32 cellular contexts compared by ENCODE assay signal in genomic region chr2:191627518-191627917, GRCh38.
"Had no signal": no experiment of that assay in that cellular context is flagged by ENCODE, and none has a peak within 500 bp of the region (broad histone marks: within the 10 kb centered on the region; RNA-seq: fewer than 3 reads in every experiment).

No MANE protein-coding gene starts in this region.

- H3K27ac Mint-ChIP-seq: activated B cell treated with CpG ODN at 0.5 μM for 24 hours; activated CD8-positive, alpha-beta T cell treated with anti-CD3 and anti-CD28 coated beads for 36 hours; activated naive CD4-positive, alpha-beta T cell treated with anti-CD3 and anti-CD28 coated beads, Interleukin-2, amount 50 U/mL, for 24 hours; activated naive CD8-positive, alpha-beta T cell treated with anti-CD3 and anti-CD28 coated beads for 36 hours; activated naive CD8-positive, alpha-beta T cell treated with anti-CD3 and anti-CD28 coated beads, Interleukin-2, amount 50 U/mL, for 24 hours; activated T-helper 2 cell treated with anti-CD3 and anti-CD28 coated beads, Interferon-gamma antibody, Interleukin-2, Interleukin-4, amounts not matched to agents 10 μg/mL and 5 μg/mL and 100 μg/mL, durations not matched to agents 14 hours and 24 hours and 36 hours; effector memory CD8-positive, alpha-beta T cell; T-helper 1 cell treated with Interleukin-12 subunit alpha and Interleukin-12 subunit beta and Interleukin-4 antibody, amounts not matched to agents 30 μg/mL and 1 μg/mL, for 36 hours; T-helper 2 cell treated with Interferon-gamma antibody and Interleukin-4, amounts not matched to agents 5 μg/mL and 100 μg/mL, for 36 hours had no signal

- H3K9me3 ChIP-seq: adrenal gland, body of pancreas, esophagus muscularis mucosa, gastrocnemius medialis, heart left ventricle had no signal

- H3K4me3 Mint-ChIP-seq: activated B cell treated with CpG ODN at 0.5 μM for 24 hours; activated CD8-positive, alpha-beta T cell treated with anti-CD3 and anti-CD28 coated beads for 36 hours; activated naive CD4-positive, alpha-beta T cell treated with anti-CD3 and anti-CD28 coated beads for 36 hours; activated naive CD4-positive, alpha-beta T cell treated with anti-CD3 and anti-CD28 coated beads, Interleukin-2, amount 50 U/mL, for 24 hours; activated naive CD8-positive, alpha-beta T cell treated with anti-CD3 and anti-CD28 coated beads for 36 hours; activated naive CD8-positive, alpha-beta T cell treated with anti-CD3 and anti-CD28 coated beads, Interleukin-2, amount 50 U/mL, for 24 hours; activated T-cell treated with anti-CD3 and anti-CD28 coated beads, Interleukin-2, amount 50 U/mL, for 4 hours; effector memory CD8-positive, alpha-beta T cell; T-helper 1 cell treated with Interleukin-12 subunit alpha and Interleukin-12 subunit beta and Interleukin-4 antibody, amounts not matched to agents 30 μg/mL and 1 μg/mL, for 36 hours; T-helper 2 cell treated with Interferon-gamma antibody and Interleukin-4, amounts not matched to agents 5 μg/mL and 100 μg/mL, for 36 hours had no signal

- H3K27me3 Mint-ChIP-seq: activated B cell treated with CpG ODN at 0.5 μM for 24 hours; activated CD8-positive, alpha-beta T cell treated with anti-CD3 and anti-CD28 coated beads for 36 hours; activated naive CD4-positive, alpha-beta T cell treated with anti-CD3 and anti-CD28 coated beads, Interleukin-2, amount 50 U/mL, for 24 hours; activated naive CD8-positive, alpha-beta T cell treated with anti-CD3 and anti-CD28 coated beads, Interleukin-2, amount 50 U/mL, for 24 hours; effector memory CD8-positive, alpha-beta T cell had no signal

- ATAC-seq: activated CD4-positive, CD25-positive, alpha-beta regulatory T cell treated with anti-CD3 and anti-CD28 coated beads, Interleukin-2, amount 50 U/mL, for 24 hours; activated CD8-positive, alpha-beta T cell treated with anti-CD3 and anti-CD28 coated beads for 36 hours; activated naive CD8-positive, alpha-beta T cell treated with anti-CD3 and anti-CD28 coated beads, Interleukin-2, amount 50 U/mL, for 24 hours; activated T-cell treated with anti-CD3 and anti-CD28 coated beads, Interleukin-2, amount 50 U/mL, for 4 hours; body of pancreas; effector memory CD8-positive, alpha-beta T cell; gastrocnemius medialis; heart left ventricle had no signal

- H3K27me3 ChIP-seq: adrenal gland, body of pancreas, esophagus muscularis mucosa, foreskin keratinocyte, gastrocnemius medialis had no signal

- H3K27ac ChIP-seq: adrenal gland, body of pancreas, esophagus muscularis mucosa, foreskin keratinocyte, gastrocnemius medialis, heart left ventricle, WERI-Rb-1 had no signal

- H3K36me3 ChIP-seq: adrenal gland, esophagus muscularis mucosa, gastrocnemius medialis, heart left ventricle, WERI-Rb-1 had no signal

- FAIRE-seq: colon had no signal

- H3K4me3 ChIP-seq: adrenal gland, body of pancreas, esophagus muscularis mucosa, gastrocnemius medialis, heart left ventricle had no signal

- DNase-seq: activated B cell treated with CpG ODN at 0.5 μM for 24 hours; activated CD4-positive, alpha-beta T cell treated with anti-CD3 and anti-CD28 coated beads for 48 hours; activated CD4-positive, alpha-beta T cell treated with anti-CD3 and anti-CD28 coated beads, Interleukin-2, amount 50 U/mL, for 1 hour; activated CD4-positive, alpha-beta T cell treated with anti-CD3 and anti-CD28 coated beads, Interleukin-2, amount 50 U/mL, for 48 hours; activated CD8-positive, alpha-beta memory T cell treated with anti-CD3 and anti-CD28 coated beads for 24 hours; activated CD8-positive, alpha-beta T cell treated with anti-CD3 and anti-CD28 coated beads for 36 hours; activated effector memory CD4-positive, alpha-beta T cell treated with anti-CD3 and anti-CD28 coated beads, Interleukin-2, amount 50 U/mL, for 16 hours; activated naive CD4-positive, alpha-beta T cell treated with anti-CD3 and anti-CD28 coated beads for 36 hours; activated naive CD8-positive, alpha-beta T cell treated with anti-CD3 and anti-CD28 coated beads for 36 hours; activated naive CD8-positive, alpha-beta T cell treated with anti-CD3 and anti-CD28 coated beads, Interleukin-2, amount 50 U/mL, for 24 hours; activated T-cell treated with anti-CD3 and anti-CD28 coated beads, Interleukin-2, amount 50 U/mL, for 4 hours; adrenal gland; amygdala; aorta; body of pancreas; cortex of kidney; dermis blood vessel endothelial cell; effector CD4-positive, alpha-beta T cell; effector memory CD8-positive, alpha-beta T cell; foreskin keratinocyte; gastrocnemius medialis; glutamatergic neuron; heart left ventricle; T1000; WERI-Rb-1 had no signal

- H3K4me1 ChIP-seq: adrenal gland, gastrocnemius medialis had no signal
